In genomic region chr20:62886709-62887058, GRCh38 we compare ENCODE assay signal across 13 cellular contexts. TPM values are rescaled to one million over a fixed set of nuclear protein-coding genes. Genes with fewer than 3 reads are reported as not detected.
A peak's percentile ranks its signal among the peaks of the same experiment; 100 is the strongest.
DNase-seq lines count a peak whose midpoint lies in the region; ATAC-seq and TF ChIP-seq lines count a peak whose summit lies in the region.
"Had no signal": no experiment of that assay in that cellular context is flagged by ENCODE, and none has a peak within 500 bp of the region (broad histone marks: within the 10 kb centered on the region; RNA-seq: fewer than 3 reads in every experiment).

No MANE protein-coding gene starts in this region.

- H3K4me1 Mint-ChIP-seq in activated CD4-positive, alpha-beta T cell treated with anti-CD3 and anti-CD28 coated beads, Interleukin-2, amount 10 ng/mL, durations not matched to agents 7 days and 5 days, result peaks cover 29% of the 10 kb centered on the region
- H3K4me1 Mint-ChIP-seq in activated B cell treated with CpG ODN at 0.5 μM for 24 hours, result no peaks in the 10 kb centered on the region
- H3K4me1 Mint-ChIP-seq in natural killer cell treated with Interleukin-12 subunit alpha and Interleukin-12 subunit beta and Interleukin-15 and Interleukin-18, amount 100 ng/mL, for 72 hours (ENCODE audit: low read depth in 2 of 2), result peaks cover 3 to 14% of the 10 kb centered on the region in 2 donors

- no peak for TF ChIP-seq CTCF in activated B cell treated with CpG ODN at 0.5 μM for 24 hours (IDR thresholded peaks at IDR 0.05)

- CTCF ChIA-PET in activated CD4-positive, alpha-beta T cell treated with anti-CD3 and anti-CD28 coated beads, Interleukin-2, amount 10 ng/mL, durations not matched to agents 7 days and 5 days (lab: Charles Lee), result interaction anchor here (0.8 to 1.8 kb wide), 3 partner anchors 9 to 86 kb away, joined by 3 to 5 read pairs (median 4); no protein-coding TSS in a partner anchor
- CTCF ChIA-PET in activated B cell treated with CpG ODN at 0.5 μM for 24 hours (lab: Charles Lee), result interaction anchor here (0.8 to 1.0 kb wide), 2 partner anchors 11 to 13 kb away, joined by 3 to 4 read pairs; no protein-coding TSS in a partner anchor

- peak overlapping the region; percentile 52 for H3K27ac Mint-ChIP-seq in activated CD4-positive, alpha-beta T cell treated with anti-CD3 and anti-CD28 coated beads, Interleukin-2, amount 10 ng/mL, durations not matched to agents 7 days and 5 days
- peak overlapping the region; percentile 46 for H3K27ac Mint-ChIP-seq in activated B cell treated with CpG ODN at 0.5 μM for 24 hours
- H3K27ac Mint-ChIP-seq in natural killer cell treated with Interleukin-12 subunit alpha and Interleukin-12 subunit beta and Interleukin-15 and Interleukin-18, amount 100 ng/mL, for 72 hours, result peak overlapping the region in 1 of 2 donors; percentile 30

- H3K36me3 Mint-ChIP-seq in activated CD4-positive, alpha-beta T cell treated with anti-CD3 and anti-CD28 coated beads, Interleukin-2, amount 10 ng/mL, durations not matched to agents 7 days and 5 days (ENCODE audit: low read depth), result peaks cover 52% of the 10 kb centered on the region
- peaks cover 60% of the 10 kb centered on the region for H3K36me3 Mint-ChIP-seq in activated B cell treated with CpG ODN at 0.5 μM for 24 hours (ENCODE audit: low read depth)
- H3K36me3 Mint-ChIP-seq in natural killer cell treated with Interleukin-12 subunit alpha and Interleukin-12 subunit beta and Interleukin-15 and Interleukin-18, amount 100 ng/mL, for 72 hours, result peaks cover 6% of the 10 kb centered on the region

- no peak overlapping the region for H3K9ac ChIP-seq in rectal smooth muscle tissue (ENCODE audit: low read length)
- H3K9ac ChIP-seq: parathyroid adenoma had no signal

- intact Hi-C loops in activated B cell treated with CpG ODN at 0.5 μM for 24 hours (cut with micrococcal nuclease), result no loop called here

- H3K4me1 ChIP-seq in rectal smooth muscle tissue (ENCODE audit: control insufficient read depth, insufficient read depth, low read length), result peaks cover 6% of the 10 kb centered on the region
- H3K4me1 ChIP-seq: colonic mucosa, parathyroid adenoma had no signal

- H3K36me3 ChIP-seq in rectal smooth muscle tissue (ENCODE audit: control insufficient read depth, insufficient read depth, low read length), result peaks cover 36% of the 10 kb centered on the region

- H3K9me3 Mint-ChIP-seq in activated CD4-positive, alpha-beta T cell treated with anti-CD3 and anti-CD28 coated beads, Interleukin-2, amount 10 ng/mL, durations not matched to agents 7 days and 5 days, result no peaks in the 10 kb centered on the region
- H3K9me3 Mint-ChIP-seq in activated B cell treated with CpG ODN at 0.5 μM for 24 hours, result no peaks in the 10 kb centered on the region
- H3K9me3 Mint-ChIP-seq in natural killer cell treated with Interleukin-12 subunit alpha and Interleukin-12 subunit beta and Interleukin-15 and Interleukin-18, amount 100 ng/mL, for 72 hours, result no peaks in the 10 kb centered on the region

- no peak overlapping the region for H3K4me3 ChIP-seq in rectal smooth muscle tissue (ENCODE audit: low read length)
- H3K4me3 ChIP-seq: colonic mucosa, SJSA1 had no signal

- DNase-seq in activated CD4-positive, alpha-beta T cell treated with anti-CD3 and anti-CD28 coated beads, Interleukin-2, amount 10 ng/mL, durations not matched to agents 7 days and 5 days, result no peak
- no peak for DNase-seq in activated CD4-positive, alpha-beta T cell treated with anti-CD3 and anti-CD28 coated beads for 48 hours
- DNase-seq in NCI-H1105 treated with DMSO at 0.1 percent for 48 hours (lab: John Stamatoyannopoulos, UW), result peak; percentile 15
- DNase-seq in activated B cell treated with CpG ODN at 0.5 μM for 24 hours, result no peak
- DNase-seq in natural killer cell treated with Interleukin-12 subunit alpha and Interleukin-12 subunit beta and Interleukin-15 and Interleukin-18, amount 100 ng/mL, for 72 hours (ENCODE audit: low spot score), result no peak
- no peak for DNase-seq in stimulated activated naive CD8-positive, alpha-beta T cell treated with anti-CD3 and anti-CD28 coated beads, Interleukin-15, Interleukin-2, amounts not matched to agents 100 U/mL and 50 U/mL, for 24 hours
- DNase-seq: colonic mucosa; stimulated activated CD4-positive, alpha-beta T cell treated with anti-CD3 and anti-CD28 coated beads, Interleukin-12 subunit alpha, Interleukin-12 subunit beta, amount 100 ng/mL, for 4 hours had no signal

- no peaks in the 10 kb centered on the region for H3K27me3 Mint-ChIP-seq in activated CD4-positive, alpha-beta T cell treated with anti-CD3 and anti-CD28 coated beads, Interleukin-2, amount 10 ng/mL, durations not matched to agents 7 days and 5 days
- H3K27me3 Mint-ChIP-seq in activated B cell treated with CpG ODN at 0.5 μM for 24 hours, result no peaks in the 10 kb centered on the region
- H3K27me3 Mint-ChIP-seq in natural killer cell treated with Interleukin-12 subunit alpha and Interleukin-12 subunit beta and Interleukin-15 and Interleukin-18, amount 100 ng/mL, for 72 hours, result no peaks in the 10 kb centered on the region

- H3K27ac ChIP-seq in rectal smooth muscle tissue (ENCODE audit: low read depth, low read length), result peak overlapping the region; percentile 83
- H3K27ac ChIP-seq: colonic mucosa, epithelial cell of prostate, parathyroid adenoma, SJSA1 had no signal

- no peaks in the 10 kb centered on the region for H3K27me3 ChIP-seq in rectal smooth muscle tissue (ENCODE audit: control insufficient read depth, insufficient read depth, low read length)
- H3K27me3 ChIP-seq: colonic mucosa, SJSA1 had no signal

- ATAC-seq in activated B cell treated with CpG ODN at 0.5 μM for 24 hours (ENCODE audit: low read depth), result no peak
- ATAC-seq in natural killer cell treated with Interleukin-12 subunit alpha and Interleukin-12 subunit beta and Interleukin-15 and Interleukin-18, amount 100 ng/mL, for 72 hours, result no peak
- no peak for ATAC-seq in stimulated activated naive CD8-positive, alpha-beta T cell treated with anti-CD3 and anti-CD28 coated beads, Interleukin-15, Interleukin-2, amounts not matched to agents 100 U/mL and 50 U/mL, for 24 hours
- no peak for ATAC-seq in GM21423 (IDR thresholded peaks at IDR 0.05; ENCODE audit: unreplicated experiment)

- POLR2A ChIA-PET in activated CD4-positive, alpha-beta T cell treated with anti-CD3 and anti-CD28 coated beads, Interleukin-2, amount 10 ng/mL, durations not matched to agents 7 days and 5 days (lab: Charles Lee), result no interaction called here
- POLR2A ChIA-PET in activated B cell treated with CpG ODN at 0.5 μM for 24 hours (lab: Charles Lee), result no interaction called here

- H3K4me3 Mint-ChIP-seq in activated CD4-positive, alpha-beta T cell treated with anti-CD3 and anti-CD28 coated beads, Interleukin-2, amount 10 ng/mL, durations not matched to agents 7 days and 5 days, result no peak overlapping the region
- no peak overlapping the region for H3K4me3 Mint-ChIP-seq in activated B cell treated with CpG ODN at 0.5 μM for 24 hours
- no peak overlapping the region for H3K4me3 Mint-ChIP-seq in natural killer cell treated with Interleukin-12 subunit alpha and Interleukin-12 subunit beta and Interleukin-15 and Interleukin-18, amount 100 ng/mL, for 72 hours

RNA-seq across cellular contexts. Expression of gene TCFL5, which starts 25.1 kb away (rescaled TPM):
- total RNA-seq in activated CD4-positive, alpha-beta T cell treated with anti-CD3 and anti-CD28 coated beads, Interleukin-2, amount 10 ng/mL, durations not matched to agents 7 days and 5 days, result 1 to 10 TPM; 7.9 to 8.4 TPM
- total RNA-seq in activated B cell treated with CpG ODN at 0.5 μM for 24 hours, result 54.5 and 55.6 TPM in 2 replicates
- 1 to 10 TPM; 4.1 to 5.9 TPM for total RNA-seq in natural killer cell treated with Interleukin-12 subunit alpha and Interleukin-12 subunit beta and Interleukin-15 and Interleukin-18, amount 100 ng/mL, for 72 hours

RNA-seq across cellular contexts. Expression of gene DIDO1, which starts 39.6 kb away (rescaled TPM):
- 10 to 100 TPM; 78.3 to 79.4 TPM for total RNA-seq in activated CD4-positive, alpha-beta T cell treated with anti-CD3 and anti-CD28 coated beads, Interleukin-2, amount 10 ng/mL, durations not matched to agents 7 days and 5 days
- total RNA-seq in activated B cell treated with CpG ODN at 0.5 μM for 24 hours, result 79.2 and 89.1 TPM in 2 replicates
- 10 to 100 TPM; 57.6 to 81.1 TPM for total RNA-seq in natural killer cell treated with Interleukin-12 subunit alpha and Interleukin-12 subunit beta and Interleukin-15 and Interleukin-18, amount 100 ng/mL, for 72 hours

RNA-seq across cellular contexts. Expression of gene GID8, which starts 51.3 kb away (rescaled TPM):
- 10 to 100 TPM; 32.5 to 35.1 TPM for total RNA-seq in activated CD4-positive, alpha-beta T cell treated with anti-CD3 and anti-CD28 coated beads, Interleukin-2, amount 10 ng/mL, durations not matched to agents 7 days and 5 days
- total RNA-seq in activated B cell treated with CpG ODN at 0.5 μM for 24 hours, result 40.9 and 43.1 TPM in 2 replicates
- total RNA-seq in natural killer cell treated with Interleukin-12 subunit alpha and Interleukin-12 subunit beta and Interleukin-15 and Interleukin-18, amount 100 ng/mL, for 72 hours, result 10 to 100 TPM; 34.9 to 35.5 TPM
